ENCODE assay signal across 8 cellular contexts in genomic region chr10:71395621-71396020, GRCh38. TPM values are rescaled to one million over a fixed set of nuclear protein-coding genes. Genes with fewer than 3 reads are reported as not detected.
DNase-seq lines count a peak whose midpoint lies in the region; ATAC-seq and TF ChIP-seq lines count a peak whose summit lies in the region.

No MANE protein-coding gene starts in this region.

- no peaks in the 10 kb centered on the region for H3K9me3 ChIP-seq in NT2/D1 (ENCODE audit: insufficient read depth, low read length)

- H3K4me1 ChIP-seq in NT2/D1 (ENCODE audit: insufficient read depth, insufficient read length) (peaks cover 9% of the 10 kb centered on the region), foreskin keratinocyte (no peaks in the 10 kb centered on the region)

- no peak for ATAC-seq in activated CD8-positive, alpha-beta memory T cell treated with anti-CD3 and anti-CD28 coated beads, Interleukin-2, amount 10 ng/mL, durations not matched to agents 7 days and 5 days
- ATAC-seq in GM18517 (IDR thresholded peaks at IDR 0.05; ENCODE audit: unreplicated experiment), result no peak
- no peak for ATAC-seq in foreskin keratinocyte

- no peak overlapping the region for H3K27ac ChIP-seq in foreskin keratinocyte

- H3K36me3 ChIP-seq in NT2/D1 (ENCODE audit: insufficient read depth, insufficient read length, low read length), result peaks cover 3% of the 10 kb centered on the region

- peak; percentile 33 for DNase-seq in activated CD8-positive, alpha-beta memory T cell treated with anti-CD3 and anti-CD28 coated beads, Interleukin-2, amount 50 U/mL, for 48 hours
- DNase-seq in activated CD8-positive, alpha-beta memory T cell treated with anti-CD3 and anti-CD28 coated beads, Interleukin-2, amount 10 ng/mL, durations not matched to agents 7 days and 5 days, result no peak
- no peak for DNase-seq in NT2/D1 (ENCODE audit: low read depth, low spot score)
- peak; percentile 14 for DNase-seq in epidermal melanocyte (ENCODE audit: insufficient read length, low spot score)
- peak; percentile 14 for DNase-seq in stimulated activated CD8-positive, alpha-beta memory T cell treated with anti-CD3 and anti-CD28 coated beads, Interleukin-4, amount 100 ng/mL, for 48 hours
- no peak for DNase-seq in foreskin keratinocyte
- DNase-seq in cerebellar cortex (ENCODE audit: low spot score), result no peak

- TF ChIP-seq CTCF in foreskin keratinocyte (conservative IDR thresholded peaks at IDR 0.05), result no peak

- peak overlapping the region; percentile 76 for H3K9ac ChIP-seq in NT2/D1 (ENCODE audit: insufficient read length, low read depth)

- H3K27me3 ChIP-seq in NT2/D1 (ENCODE audit: insufficient read depth, insufficient read length) (peaks cover 33% of the 10 kb centered on the region), foreskin keratinocyte (peaks cover 96% of the 10 kb centered on the region)

- H3K27me3 Mint-ChIP-seq in activated CD8-positive, alpha-beta memory T cell treated with anti-CD3 and anti-CD28 coated beads, Interleukin-2, amount 10 ng/mL, durations not matched to agents 7 days and 5 days, result peaks cover 61% of the 10 kb centered on the region

- H3K36me3 Mint-ChIP-seq in activated CD8-positive, alpha-beta memory T cell treated with anti-CD3 and anti-CD28 coated beads, Interleukin-2, amount 10 ng/mL, durations not matched to agents 7 days and 5 days, result no peaks in the 10 kb centered on the region

- H3K27ac Mint-ChIP-seq in activated CD8-positive, alpha-beta memory T cell treated with anti-CD3 and anti-CD28 coated beads, Interleukin-2, amount 10 ng/mL, durations not matched to agents 7 days and 5 days, result no peak overlapping the region

- H3K9me3 Mint-ChIP-seq in activated CD8-positive, alpha-beta memory T cell treated with anti-CD3 and anti-CD28 coated beads, Interleukin-2, amount 10 ng/mL, durations not matched to agents 7 days and 5 days (ENCODE audit: low read depth), result no peaks in the 10 kb centered on the region

- CTCF ChIA-PET in activated CD8-positive, alpha-beta memory T cell treated with anti-CD3 and anti-CD28 coated beads, Interleukin-2, amount 10 ng/mL, durations not matched to agents 7 days and 5 days (lab: Charles Lee), result interaction anchor here (0.7 to 3.2 kb wide), 12 partner anchors 11 to 501 kb away, joined by 3 to 25 read pairs (median 4); partner anchors contain the start of genes SLC29A3 and VSIR

- no peak overlapping the region for H3K4me3 Mint-ChIP-seq in activated CD8-positive, alpha-beta memory T cell treated with anti-CD3 and anti-CD28 coated beads, Interleukin-2, amount 10 ng/mL, durations not matched to agents 7 days and 5 days

- H3K4me3 ChIP-seq in NT2/D1 (ENCODE audit: insufficient read length, low read depth), result no peak overlapping the region

- no peaks in the 10 kb centered on the region for H3K4me1 Mint-ChIP-seq in activated CD8-positive, alpha-beta memory T cell treated with anti-CD3 and anti-CD28 coated beads, Interleukin-2, amount 10 ng/mL, durations not matched to agents 7 days and 5 days

RNA-seq across cellular contexts. Expression of gene CDH23, which starts 1.1 kb away (rescaled TPM):
- under 1 TPM; 0.16 to 0.61 TPM for total RNA-seq in activated CD8-positive, alpha-beta memory T cell treated with anti-CD3 and anti-CD28 coated beads, Interleukin-2, amount 10 ng/mL, durations not matched to agents 7 days and 5 days
- 0.04 TPM in 1 of 2 replicates, not detected in the other for total RNA-seq in foreskin keratinocyte
- 0.01 TPM in 1 of 2 replicates, not detected in the other for polyA plus RNA-seq in foreskin keratinocyte

Comparison
In these comparisons a context has a peak if more than half of its experiments do, and no peak if none do; other contexts are left out.
1. DNase-seq: peak in activated CD8-positive, alpha-beta memory T cell treated with anti-CD3 and anti-CD28 coated beads, Interleukin-2, amount 50 U/mL, for 48 hours (single experiment), epidermal melanocyte (single experiment) and stimulated activated CD8-positive, alpha-beta memory T cell treated with anti-CD3 and anti-CD28 coated beads, Interleukin-4, amount 100 ng/mL, for 48 hours (single experiment); none in activated CD8-positive, alpha-beta memory T cell treated with anti-CD3 and anti-CD28 coated beads, Interleukin-2, amount 10 ng/mL, durations not matched to agents 7 days and 5 days (single experiment), NT2/D1 (single experiment), foreskin keratinocyte (0 of 2) and cerebellar cortex (single experiment).